2 cellular contexts compared by ENCODE assay signal in genomic region chr1:46493316-46494032, GRCh38.
TF ChIP-seq lines count a peak whose summit lies in the region.

No MANE protein-coding gene starts in this region.

TF ChIP-seq in GM23338, 12 proteins besides CTCF, POLR2A, EP300 and RAD21 (continued from another document):
- no peak for TF ChIP-seq REST (IDR thresholded peaks at IDR 0.05; ENCODE audit: unreplicated experiment)

TF ChIP-seq in WTC11, 78 proteins besides CTCF, POLR2A, EP300 and RAD21 (continued from another document):
- TF ChIP-seq, protein P1, sequence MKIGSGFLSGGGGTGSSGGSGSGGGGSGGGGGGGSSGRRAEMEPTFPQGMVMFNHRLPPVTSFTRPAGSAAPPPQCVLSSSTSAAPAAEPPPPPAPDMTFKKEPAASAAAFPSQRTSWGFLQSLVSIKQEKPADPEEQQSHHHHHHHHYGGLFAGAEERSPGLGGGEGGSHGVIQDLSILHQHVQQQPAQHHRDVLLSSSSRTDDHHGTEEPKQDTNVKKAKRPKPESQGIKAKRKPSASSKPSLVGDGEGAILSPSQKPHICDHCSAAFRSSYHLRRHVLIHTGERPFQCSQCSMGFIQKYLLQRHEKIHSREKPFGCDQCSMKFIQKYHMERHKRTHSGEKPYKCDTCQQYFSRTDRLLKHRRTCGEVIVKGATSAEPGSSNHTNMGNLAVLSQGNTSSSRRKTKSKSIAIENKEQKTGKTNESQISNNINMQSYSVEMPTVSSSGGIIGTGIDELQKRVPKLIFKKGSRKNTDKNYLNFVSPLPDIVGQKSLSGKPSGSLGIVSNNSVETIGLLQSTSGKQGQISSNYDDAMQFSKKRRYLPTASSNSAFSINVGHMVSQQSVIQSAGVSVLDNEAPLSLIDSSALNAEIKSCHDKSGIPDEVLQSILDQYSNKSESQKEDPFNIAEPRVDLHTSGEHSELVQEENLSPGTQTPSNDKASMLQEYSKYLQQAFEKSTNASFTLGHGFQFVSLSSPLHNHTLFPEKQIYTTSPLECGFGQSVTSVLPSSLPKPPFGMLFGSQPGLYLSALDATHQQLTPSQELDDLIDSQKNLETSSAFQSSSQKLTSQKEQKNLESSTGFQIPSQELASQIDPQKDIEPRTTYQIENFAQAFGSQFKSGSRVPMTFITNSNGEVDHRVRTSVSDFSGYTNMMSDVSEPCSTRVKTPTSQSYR (CRISPR knock-in tag; IDR thresholded peaks at IDR 0.05), result no peak
- TF ChIP-seq ELF4 (CRISPR knock-in tag; IDR thresholded peaks at IDR 0.05; ENCODE audit: low read depth) (no peak), ZNF138 (CRISPR knock-in tag; conservative IDR thresholded peaks at IDR 0.05) (no peak), RORB (CRISPR knock-in tag; IDR thresholded peaks at IDR 0.05) (no peak), ZNF532 (CRISPR knock-in tag; IDR thresholded peaks at IDR 0.05; ENCODE audit: borderline replicate concordance) (no peak), JUN (CRISPR knock-in tag; IDR thresholded peaks at IDR 0.05) (no peak)
- TF ChIP-seq, protein P2, sequence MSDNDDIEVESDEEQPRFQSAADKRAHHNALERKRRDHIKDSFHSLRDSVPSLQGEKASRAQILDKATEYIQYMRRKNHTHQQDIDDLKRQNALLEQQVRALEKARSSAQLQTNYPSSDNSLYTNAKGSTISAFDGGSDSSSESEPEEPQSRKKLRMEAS (CRISPR knock-in tag; IDR thresholded peaks at IDR 0.05), result no peak
